11 cellular contexts compared by ENCODE assay signal in the genomic region with DNA sequence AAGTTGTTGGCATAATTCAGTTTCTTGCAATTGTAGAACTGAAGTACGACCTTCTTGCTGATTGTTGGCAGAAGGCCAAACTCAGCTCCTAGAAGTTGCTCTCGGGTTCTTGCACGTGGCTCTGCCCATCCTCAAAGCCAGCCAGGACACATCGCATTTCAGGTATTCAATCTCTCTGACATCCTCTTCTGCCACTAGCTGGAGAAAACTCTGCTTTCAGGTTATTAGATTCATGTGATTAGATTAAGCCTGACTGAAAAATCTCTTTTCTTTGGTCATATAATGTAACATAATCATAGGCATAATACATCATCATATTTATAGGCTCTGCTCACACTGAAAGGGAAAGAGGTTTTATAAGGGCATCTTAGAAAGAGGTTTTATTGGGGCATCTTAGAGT.
"Had no signal": no experiment of that assay in that cellular context is flagged by ENCODE, and none has a peak within 500 bp of the region (broad histone marks: within the 10 kb centered on the region; RNA-seq: fewer than 3 reads in every experiment).

No MANE protein-coding gene starts in this region.

- H3K4me3 ChIP-seq: colonic mucosa, heart left ventricle, mucosa of descending colon had no signal

- DNase-seq: colonic mucosa; dermis blood vessel endothelial cell; erythroblast; heart left ventricle; hippocampal formation; mucosa of descending colon; naive thymus-derived CD8-positive, alpha-beta T cell; posterior cingulate gyrus; stimulated activated CD4-positive, alpha-beta T cell treated with anti-CD3 and anti-CD28 coated beads, Interleukin-12 subunit alpha, Interleukin-12 subunit beta, amount 100 ng/mL, for 4 hours; stimulated activated CD4-positive, alpha-beta T cell treated with anti-CD3 and anti-CD28 coated beads, Interleukin-2, amount 100 ng/mL, for 48 hours; stimulated activated naive CD4-positive, alpha-beta T cell treated with Interleukin-2 at 50 U/mL for 16 hours had no signal
